Comparison of ENCODE assay signal across 2 cellular contexts in the genomic region with DNA sequence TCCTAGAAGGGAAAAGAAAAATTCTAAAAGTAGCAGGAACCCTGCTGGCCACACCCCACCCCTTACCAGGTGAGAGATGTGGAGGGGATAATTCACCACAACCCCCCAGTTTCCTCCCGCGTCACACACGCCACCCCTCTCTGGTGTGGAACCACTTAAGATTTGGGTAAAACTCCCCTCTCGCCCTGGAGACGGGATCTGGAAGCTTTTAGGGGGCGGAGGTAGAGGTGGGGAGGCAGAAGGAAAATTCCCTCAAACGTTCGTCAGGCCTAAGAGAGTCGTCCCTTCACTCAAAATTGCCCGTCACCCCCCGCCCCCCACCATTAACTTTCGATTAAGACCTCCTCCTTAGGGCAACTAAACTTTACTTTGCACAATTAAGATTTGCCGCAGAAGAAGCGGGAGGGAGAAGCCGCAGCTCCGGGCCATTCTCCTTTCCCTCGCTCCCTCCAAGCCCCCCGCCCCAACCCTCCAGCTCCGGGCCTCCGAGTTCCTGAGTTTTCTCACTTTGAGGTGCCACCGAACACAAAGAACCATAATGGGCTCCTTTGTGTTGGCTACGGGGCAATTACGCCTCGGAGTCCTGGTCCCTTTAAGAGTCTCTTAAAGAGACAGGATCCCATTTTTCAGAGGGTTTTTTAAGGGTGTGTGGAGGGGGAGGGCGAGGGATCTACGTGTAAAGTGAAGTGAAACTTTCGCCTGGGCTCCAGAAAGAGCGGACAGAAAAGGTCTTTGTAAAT.
TF ChIP-seq lines count a peak whose summit lies in the region.

No MANE protein-coding gene starts in this region.

TF ChIP-seq in GM23338, 12 proteins besides CTCF, POLR2A, EP300 and RAD21 (continues in another document):
- TF ChIP-seq STAT1 (IDR thresholded peaks at IDR 0.05; ENCODE audit: unreplicated experiment): no peak
- TF ChIP-seq CREB1 (CRISPR knock-in tag; IDR thresholded peaks at IDR 0.05; ENCODE audit: low read depth): peak; percentile 3; the same call in 1 of the 2 replicates
- TF ChIP-seq, protein P1, sequence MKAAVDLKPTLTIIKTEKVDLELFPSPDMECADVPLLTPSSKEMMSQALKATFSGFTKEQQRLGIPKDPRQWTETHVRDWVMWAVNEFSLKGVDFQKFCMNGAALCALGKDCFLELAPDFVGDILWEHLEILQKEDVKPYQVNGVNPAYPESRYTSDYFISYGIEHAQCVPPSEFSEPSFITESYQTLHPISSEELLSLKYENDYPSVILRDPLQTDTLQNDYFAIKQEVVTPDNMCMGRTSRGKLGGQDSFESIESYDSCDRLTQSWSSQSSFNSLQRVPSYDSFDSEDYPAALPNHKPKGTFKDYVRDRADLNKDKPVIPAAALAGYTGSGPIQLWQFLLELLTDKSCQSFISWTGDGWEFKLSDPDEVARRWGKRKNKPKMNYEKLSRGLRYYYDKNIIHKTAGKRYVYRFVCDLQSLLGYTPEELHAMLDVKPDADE (IDR thresholded peaks at IDR 0.05): peak; percentile 33; the same call in 1 of the 2 replicates
- no peak for TF ChIP-seq ZNF114 (CRISPR knock-in tag; IDR thresholded peaks at IDR 0.05)
- peak; percentile 77; the same call in 1 of the 2 replicates for TF ChIP-seq NANOG (IDR thresholded peaks at IDR 0.05; ENCODE audit: borderline replicate concordance)
- TF ChIP-seq, protein P2, sequence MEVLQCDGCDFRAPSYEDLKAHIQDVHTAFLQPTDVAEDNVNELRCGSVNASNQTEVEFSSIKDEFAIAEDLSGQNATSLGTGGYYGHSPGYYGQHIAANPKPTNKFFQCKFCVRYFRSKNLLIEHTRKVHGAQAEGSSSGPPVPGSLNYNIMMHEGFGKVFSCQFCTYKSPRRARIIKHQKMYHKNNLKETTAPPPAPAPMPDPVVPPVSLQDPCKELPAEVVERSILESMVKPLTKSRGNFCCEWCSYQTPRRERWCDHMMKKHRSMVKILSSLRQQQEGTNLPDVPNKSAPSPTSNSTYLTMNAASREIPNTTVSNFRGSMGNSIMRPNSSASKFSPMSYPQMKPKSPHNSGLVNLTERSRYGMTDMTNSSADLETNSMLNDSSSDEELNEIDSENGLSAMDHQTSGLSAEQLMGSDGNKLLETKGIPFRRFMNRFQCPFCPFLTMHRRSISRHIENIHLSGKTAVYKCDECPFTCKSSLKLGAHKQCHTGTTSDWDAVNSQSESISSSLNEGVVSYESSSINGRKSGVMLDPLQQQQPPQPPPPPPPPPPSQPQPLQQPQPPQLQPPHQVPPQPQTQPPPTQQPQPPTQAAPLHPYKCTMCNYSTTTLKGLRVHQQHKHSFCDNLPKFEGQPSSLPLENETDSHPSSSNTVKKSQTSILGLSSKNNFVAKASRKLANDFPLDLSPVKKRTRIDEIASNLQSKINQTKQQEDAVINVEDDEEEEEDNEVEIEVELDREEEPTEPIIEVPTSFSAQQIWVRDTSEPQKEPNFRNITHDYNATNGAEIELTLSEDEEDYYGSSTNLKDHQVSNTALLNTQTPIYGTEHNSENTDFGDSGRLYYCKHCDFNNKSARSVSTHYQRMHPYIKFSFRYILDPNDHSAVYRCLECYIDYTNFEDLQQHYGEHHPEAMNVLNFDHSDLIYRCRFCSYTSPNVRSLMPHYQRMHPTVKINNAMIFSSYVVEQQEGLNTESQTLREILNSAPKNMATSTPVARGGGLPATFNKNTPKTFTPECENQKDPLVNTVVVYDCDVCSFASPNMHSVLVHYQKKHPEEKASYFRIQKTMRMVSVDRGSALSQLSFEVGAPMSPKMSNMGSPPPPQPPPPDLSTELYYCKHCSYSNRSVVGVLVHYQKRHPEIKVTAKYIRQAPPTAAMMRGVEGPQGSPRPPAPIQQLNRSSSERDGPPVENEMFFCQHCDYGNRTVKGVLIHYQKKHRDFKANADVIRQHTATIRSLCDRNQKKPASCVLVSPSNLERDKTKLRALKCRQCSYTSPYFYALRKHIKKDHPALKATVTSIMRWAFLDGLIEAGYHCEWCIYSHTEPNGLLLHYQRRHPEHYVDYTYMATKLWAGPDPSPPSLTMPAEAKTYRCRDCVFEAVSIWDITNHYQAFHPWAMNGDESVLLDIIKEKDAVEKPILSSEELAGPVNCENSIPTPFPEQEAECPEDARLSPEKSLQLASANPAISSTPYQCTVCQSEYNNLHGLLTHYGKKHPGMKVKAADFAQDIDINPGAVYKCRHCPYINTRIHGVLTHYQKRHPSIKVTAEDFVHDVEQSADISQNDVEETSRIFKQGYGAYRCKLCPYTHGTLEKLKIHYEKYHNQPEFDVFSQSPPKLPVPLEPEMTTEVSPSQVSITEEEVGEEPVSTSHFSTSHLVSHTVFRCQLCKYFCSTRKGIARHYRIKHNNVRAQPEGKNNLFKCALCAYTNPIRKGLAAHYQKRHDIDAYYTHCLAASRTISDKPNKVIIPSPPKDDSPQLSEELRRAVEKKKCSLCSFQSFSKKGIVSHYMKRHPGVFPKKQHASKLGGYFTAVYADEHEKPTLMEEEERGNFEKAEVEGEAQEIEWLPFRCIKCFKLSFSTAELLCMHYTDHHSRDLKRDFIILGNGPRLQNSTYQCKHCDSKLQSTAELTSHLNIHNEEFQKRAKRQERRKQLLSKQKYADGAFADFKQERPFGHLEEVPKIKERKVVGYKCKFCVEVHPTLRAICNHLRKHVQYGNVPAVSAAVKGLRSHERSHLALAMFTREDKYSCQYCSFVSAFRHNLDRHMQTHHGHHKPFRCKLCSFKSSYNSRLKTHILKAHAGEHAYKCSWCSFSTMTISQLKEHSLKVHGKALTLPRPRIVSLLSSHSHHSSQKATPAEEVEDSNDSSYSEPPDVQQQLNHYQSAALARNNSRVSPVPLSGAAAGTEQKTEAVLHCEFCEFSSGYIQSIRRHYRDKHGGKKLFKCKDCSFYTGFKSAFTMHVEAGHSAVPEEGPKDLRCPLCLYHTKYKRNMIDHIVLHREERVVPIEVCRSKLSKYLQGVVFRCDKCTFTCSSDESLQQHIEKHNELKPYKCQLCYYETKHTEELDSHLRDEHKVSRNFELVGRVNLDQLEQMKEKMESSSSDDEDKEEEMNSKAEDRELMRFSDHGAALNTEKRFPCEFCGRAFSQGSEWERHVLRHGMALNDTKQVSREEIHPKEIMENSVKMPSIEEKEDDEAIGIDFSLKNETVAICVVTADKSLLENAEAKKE (CRISPR knock-in tag; IDR thresholded peaks at IDR 0.05): no peak
- TF ChIP-seq, protein P3, sequence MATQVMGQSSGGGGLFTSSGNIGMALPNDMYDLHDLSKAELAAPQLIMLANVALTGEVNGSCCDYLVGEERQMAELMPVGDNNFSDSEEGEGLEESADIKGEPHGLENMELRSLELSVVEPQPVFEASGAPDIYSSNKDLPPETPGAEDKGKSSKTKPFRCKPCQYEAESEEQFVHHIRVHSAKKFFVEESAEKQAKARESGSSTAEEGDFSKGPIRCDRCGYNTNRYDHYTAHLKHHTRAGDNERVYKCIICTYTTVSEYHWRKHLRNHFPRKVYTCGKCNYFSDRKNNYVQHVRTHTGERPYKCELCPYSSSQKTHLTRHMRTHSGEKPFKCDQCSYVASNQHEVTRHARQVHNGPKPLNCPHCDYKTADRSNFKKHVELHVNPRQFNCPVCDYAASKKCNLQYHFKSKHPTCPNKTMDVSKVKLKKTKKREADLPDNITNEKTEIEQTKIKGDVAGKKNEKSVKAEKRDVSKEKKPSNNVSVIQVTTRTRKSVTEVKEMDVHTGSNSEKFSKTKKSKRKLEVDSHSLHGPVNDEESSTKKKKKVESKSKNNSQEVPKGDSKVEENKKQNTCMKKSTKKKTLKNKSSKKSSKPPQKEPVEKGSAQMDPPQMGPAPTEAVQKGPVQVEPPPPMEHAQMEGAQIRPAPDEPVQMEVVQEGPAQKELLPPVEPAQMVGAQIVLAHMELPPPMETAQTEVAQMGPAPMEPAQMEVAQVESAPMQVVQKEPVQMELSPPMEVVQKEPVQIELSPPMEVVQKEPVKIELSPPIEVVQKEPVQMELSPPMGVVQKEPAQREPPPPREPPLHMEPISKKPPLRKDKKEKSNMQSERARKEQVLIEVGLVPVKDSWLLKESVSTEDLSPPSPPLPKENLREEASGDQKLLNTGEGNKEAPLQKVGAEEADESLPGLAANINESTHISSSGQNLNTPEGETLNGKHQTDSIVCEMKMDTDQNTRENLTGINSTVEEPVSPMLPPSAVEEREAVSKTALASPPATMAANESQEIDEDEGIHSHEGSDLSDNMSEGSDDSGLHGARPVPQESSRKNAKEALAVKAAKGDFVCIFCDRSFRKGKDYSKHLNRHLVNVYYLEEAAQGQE (IDR thresholded peaks at IDR 0.05; ENCODE audit: unreplicated experiment): no peak

TF ChIP-seq in K562, 482 proteins besides CTCF, POLR2A, EP300 and RAD21 (continues in another document):
- TF ChIP-seq ZFP1 (CRISPR knock-in tag; IDR thresholded peaks at IDR 0.05) (no peak), SMARCA4 (IDR thresholded peaks at IDR 0.05) (no peak; the same call in 1 of the 2 replicates), L3MBTL2 (IDR thresholded peaks at IDR 0.05) (no peak), BRD4 (IDR thresholded peaks at IDR 0.05) (peak; percentile 66; the same call in 1 of the 2 replicates), ETV1 (tag; conservative IDR thresholded peaks at IDR 0.05; ENCODE audit: low read depth) (no peak), TAF15 (IDR thresholded peaks at IDR 0.05; ENCODE audit: low read depth, low read length) (no peak), HNRNPH1 (optimal IDR thresholded peaks at IDR 0.05; ENCODE audit: low read depth, low read length) (no peak), ESRRA (IDR thresholded peaks at IDR 0.05; ENCODE audit: borderline replicate concordance, low read depth) (no peak), GABPB2 (CRISPR knock-in tag; conservative IDR thresholded peaks at IDR 0.05) (no peak), SMARCE1 (IDR thresholded peaks at IDR 0.05) (peak; percentile 22; the same call in 1 of the 2 replicates)
- TF ChIP-seq, protein P3 (CRISPR knock-in tag; IDR thresholded peaks at IDR 0.05; ENCODE audit: low read depth): no peak
- TF ChIP-seq, protein P4, sequence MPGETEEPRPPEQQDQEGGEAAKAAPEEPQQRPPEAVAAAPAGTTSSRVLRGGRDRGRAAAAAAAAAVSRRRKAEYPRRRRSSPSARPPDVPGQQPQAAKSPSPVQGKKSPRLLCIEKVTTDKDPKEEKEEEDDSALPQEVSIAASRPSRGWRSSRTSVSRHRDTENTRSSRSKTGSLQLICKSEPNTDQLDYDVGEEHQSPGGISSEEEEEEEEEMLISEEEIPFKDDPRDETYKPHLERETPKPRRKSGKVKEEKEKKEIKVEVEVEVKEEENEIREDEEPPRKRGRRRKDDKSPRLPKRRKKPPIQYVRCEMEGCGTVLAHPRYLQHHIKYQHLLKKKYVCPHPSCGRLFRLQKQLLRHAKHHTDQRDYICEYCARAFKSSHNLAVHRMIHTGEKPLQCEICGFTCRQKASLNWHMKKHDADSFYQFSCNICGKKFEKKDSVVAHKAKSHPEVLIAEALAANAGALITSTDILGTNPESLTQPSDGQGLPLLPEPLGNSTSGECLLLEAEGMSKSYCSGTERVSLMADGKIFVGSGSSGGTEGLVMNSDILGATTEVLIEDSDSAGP (CRISPR knock-in tag; IDR thresholded peaks at IDR 0.05): peak; percentile 97
- TF ChIP-seq, protein P5, sequence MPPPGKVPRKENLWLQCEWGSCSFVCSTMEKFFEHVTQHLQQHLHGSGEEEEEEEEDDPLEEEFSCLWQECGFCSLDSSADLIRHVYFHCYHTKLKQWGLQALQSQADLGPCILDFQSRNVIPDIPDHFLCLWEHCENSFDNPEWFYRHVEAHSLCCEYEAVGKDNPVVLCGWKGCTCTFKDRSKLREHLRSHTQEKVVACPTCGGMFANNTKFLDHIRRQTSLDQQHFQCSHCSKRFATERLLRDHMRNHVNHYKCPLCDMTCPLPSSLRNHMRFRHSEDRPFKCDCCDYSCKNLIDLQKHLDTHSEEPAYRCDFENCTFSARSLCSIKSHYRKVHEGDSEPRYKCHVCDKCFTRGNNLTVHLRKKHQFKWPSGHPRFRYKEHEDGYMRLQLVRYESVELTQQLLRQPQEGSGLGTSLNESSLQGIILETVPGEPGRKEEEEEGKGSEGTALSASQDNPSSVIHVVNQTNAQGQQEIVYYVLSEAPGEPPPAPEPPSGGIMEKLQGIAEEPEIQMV (tag; conservative IDR thresholded peaks at IDR 0.05; ENCODE audit: low read depth): no peak
- TF ChIP-seq, protein P6, sequence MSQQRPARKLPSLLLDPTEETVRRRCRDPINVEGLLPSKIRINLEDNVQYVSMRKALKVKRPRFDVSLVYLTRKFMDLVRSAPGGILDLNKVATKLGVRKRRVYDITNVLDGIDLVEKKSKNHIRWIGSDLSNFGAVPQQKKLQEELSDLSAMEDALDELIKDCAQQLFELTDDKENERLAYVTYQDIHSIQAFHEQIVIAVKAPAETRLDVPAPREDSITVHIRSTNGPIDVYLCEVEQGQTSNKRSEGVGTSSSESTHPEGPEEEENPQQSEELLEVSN (IDR thresholded peaks at IDR 0.05; ENCODE audit: borderline replicate concordance in 1 of 2, extremely low read depth in 1 of 2, insufficient read depth in 1 of 2, insufficient read length in 1 of 2, low read depth in 1 of 2, low read length in 1 of 2, poor library complexity in 1 of 2, severe bottlenecking in 1 of 2): peak in 1 of 2 experiments; percentile 29
- TF ChIP-seq, protein P7, sequence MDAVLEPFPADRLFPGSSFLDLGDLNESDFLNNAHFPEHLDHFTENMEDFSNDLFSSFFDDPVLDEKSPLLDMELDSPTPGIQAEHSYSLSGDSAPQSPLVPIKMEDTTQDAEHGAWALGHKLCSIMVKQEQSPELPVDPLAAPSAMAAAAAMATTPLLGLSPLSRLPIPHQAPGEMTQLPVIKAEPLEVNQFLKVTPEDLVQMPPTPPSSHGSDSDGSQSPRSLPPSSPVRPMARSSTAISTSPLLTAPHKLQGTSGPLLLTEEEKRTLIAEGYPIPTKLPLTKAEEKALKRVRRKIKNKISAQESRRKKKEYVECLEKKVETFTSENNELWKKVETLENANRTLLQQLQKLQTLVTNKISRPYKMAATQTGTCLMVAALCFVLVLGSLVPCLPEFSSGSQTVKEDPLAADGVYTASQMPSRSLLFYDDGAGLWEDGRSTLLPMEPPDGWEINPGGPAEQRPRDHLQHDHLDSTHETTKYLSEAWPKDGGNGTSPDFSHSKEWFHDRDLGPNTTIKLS (IDR thresholded peaks at IDR 0.05; ENCODE audit: borderline replicate concordance, low read depth): no peak
